ENCODE assay signal across 8 cellular contexts in genomic region chr2:65300134-65300771, GRCh38.
DNase-seq lines count a peak whose midpoint lies in the region; ATAC-seq and TF ChIP-seq lines count a peak whose summit lies in the region.

No MANE protein-coding gene starts in this region.

- in situ Hi-C loops in GM23248 (cut with MboI), result no loop called here

- H3K4me3 ChIP-seq in GM23248 (peak overlapping the region; percentile 56), smooth muscle cell (no peak overlapping the region)

- DNase-seq in GM23248 (peak; percentile 92), left ventricle myocardium superior (peak; percentile 88), smooth muscle cell (lab: John Stamatoyannopoulos, UW; ENCODE audit: unreplicated experiment) (no peak), SW480 (ENCODE audit: low spot score) (no peak), COR-L47 (lab: John Stamatoyannopoulos, UW) (no peak)

- no peak for TF ChIP-seq CTCF in smooth muscle cell (IDR thresholded peaks at IDR 0.05; ENCODE audit: borderline replicate concordance, insufficient read depth, poor library complexity, severe bottlenecking)

- ATAC-seq in left ventricle myocardium superior (peak; percentile 95), GM21723 (IDR thresholded peaks at IDR 0.05; ENCODE audit: unreplicated experiment) (no peak), HG03097 (IDR thresholded peaks at IDR 0.05; ENCODE audit: low FRiP score, unreplicated experiment) (no peak)

- H3K4me2 ChIP-seq in GM23248 (ENCODE audit: unreplicated experiment), result peak overlapping the region; percentile 70
- H3K4me2 ChIP-seq in smooth muscle cell, result peak overlapping the region; percentile 3

- H4K20me1 ChIP-seq in GM23248 (ENCODE audit: insufficient read depth) (no peaks in the 10 kb centered on the region), smooth muscle cell (ENCODE audit: low read depth) (no peaks in the 10 kb centered on the region)

- peak overlapping the region; percentile 83 for H3K4me3 Mint-ChIP-seq in activated naive CD8-positive, alpha-beta T cell

- WGBS in GM23248 (ENCODE audit: low coverage in 1 of 2, low lambda C conversion rate in 2 of 2, missing lambda C conversion rate in 2 of 2), 2 experiments, result 1 to 2% methylated on average over 16 of the region's 16 CpGs
- 79% methylated on average over 16 of the region's 16 CpGs for WGBS in smooth muscle cell (ENCODE audit: low lambda C conversion rate)

- H3K9me2 ChIP-seq in GM23248 (ENCODE audit: insufficient read depth), result no peaks in the 10 kb centered on the region

- H2AFZ ChIP-seq in GM23248, result no peak overlapping the region
- H2AFZ ChIP-seq in smooth muscle cell (ENCODE audit: low read depth), result no peak overlapping the region

- peak overlapping the region; percentile 86 for H3K27ac ChIP-seq in GM23248
- peak overlapping the region; percentile 78 for H3K27ac ChIP-seq in smooth muscle cell (ENCODE audit: low read depth)

- H3K9me3 ChIP-seq in GM23248 (ENCODE audit: low read depth) (no peaks in the 10 kb centered on the region), smooth muscle cell (replicated peaks; ENCODE audit: low read depth) (no peaks in the 10 kb centered on the region)

- H3K36me3 Mint-ChIP-seq in activated naive CD8-positive, alpha-beta T cell, result no peaks in the 10 kb centered on the region

- no peaks in the 10 kb centered on the region for H3K9me3 Mint-ChIP-seq in activated naive CD8-positive, alpha-beta T cell (ENCODE audit: low read depth)

- peaks cover 42% of the 10 kb centered on the region for H3K4me1 Mint-ChIP-seq in activated naive CD8-positive, alpha-beta T cell (ENCODE audit: low read depth)

- peaks cover 6% of the 10 kb centered on the region for H3K27me3 Mint-ChIP-seq in activated naive CD8-positive, alpha-beta T cell

- intact Hi-C loops in left ventricle myocardium superior (cut with micrococcal nuclease), result no loop called here

- H3K4me1 ChIP-seq in GM23248 (ENCODE audit: insufficient read depth), result peaks cover 32% of the 10 kb centered on the region
- H3K4me1 ChIP-seq in smooth muscle cell (ENCODE audit: low read depth), result peaks cover 25% of the 10 kb centered on the region

- H3K36me3 ChIP-seq in GM23248 (ENCODE audit: low read depth) (no peaks in the 10 kb centered on the region), smooth muscle cell (ENCODE audit: low read depth) (no peaks in the 10 kb centered on the region)

- H3K9ac ChIP-seq in GM23248 (peak overlapping the region; percentile 71), smooth muscle cell (ENCODE audit: low read depth) (no peak overlapping the region)

- H3K27ac Mint-ChIP-seq in activated naive CD8-positive, alpha-beta T cell, result peak overlapping the region; percentile 96

- H3F3A ChIP-seq in GM23248 (ENCODE audit: insufficient read depth) (peaks cover 47% of the 10 kb centered on the region), smooth muscle cell (ENCODE audit: low read depth) (peaks cover 27% of the 10 kb centered on the region)

- H3K79me2 ChIP-seq in GM23248 (ENCODE audit: insufficient read depth), result no peaks in the 10 kb centered on the region
- H3K79me2 ChIP-seq in smooth muscle cell (ENCODE audit: low read depth), result no peaks in the 10 kb centered on the region

- H3K27me3 ChIP-seq in GM23248 (replicated peaks; ENCODE audit: insufficient read depth) (no peaks in the 10 kb centered on the region), smooth muscle cell (ENCODE audit: low read depth) (no peaks in the 10 kb centered on the region)

Comparison
In these comparisons a context has a peak if more than half of its experiments do, and no peak if none do; other contexts are left out.
1. DNase-seq: peak in GM23248 (single experiment) and left ventricle myocardium superior (single experiment); none in smooth muscle cell (single experiment), SW480 (single experiment) and COR-L47 (single experiment).